8 cellular contexts compared by ENCODE assay signal in genomic region chr1:28668191-28668955, GRCh38. TPM values are rescaled to one million over a fixed set of nuclear protein-coding genes. Genes with fewer than 3 reads are reported as not detected.
DNase-seq lines count a peak whose midpoint lies in the region; ATAC-seq and TF ChIP-seq lines count a peak whose summit lies in the region.

Gene GMEB1, plus strand, starts transcription at chr1:28668784. Its CDS starts 14,829 bp downstream, at chr1:28683613.

- H2BK15ac ChIP-seq in mesenchymal stem cell (ENCODE audit: low read depth, poor library complexity, severe bottlenecking), result peak within 1 kb of the TSS; percentile 66

- intact Hi-C loops in CD8-positive, alpha-beta T cell (cut with DNase I, micrococcal nuclease), result loop anchor here (1.0 to 5.0 kb wide), 9 partner anchors 20 to 512 kb away; partner anchors contain the start of genes MED18 (in 1 of the 2), RNU11 (in 1 of the 2), SRSF4 (in 1 of the 2) and TAF12 (in 1 of the 2)

- peak within 1 kb of the TSS; percentile 81 for H3K27ac ChIP-seq in CD8-positive, alpha-beta T cell (ENCODE audit: low read depth, low read length)
- peak within 1 kb of the TSS; percentile 97 for H3K27ac ChIP-seq in mesenchymal stem cell (ENCODE audit: low read length, poor library complexity, severe bottlenecking)

- peak; percentile 66 to 90 (median 82) for DNase-seq in CD8-positive, alpha-beta T cell
- DNase-seq in HT-29 (ENCODE audit: low spot score) (peak; percentile 90), NOMO-1 treated with DMSO at 0.1 percent for 48 hours (lab: John Stamatoyannopoulos, UW; ENCODE audit: unreplicated experiment) (peak; percentile 71), mesenchymal stem cell (peak; percentile 86)
- DNase-seq in activated CD8-positive, alpha-beta memory T cell treated with anti-CD3 and anti-CD28 coated beads, Interleukin-2, amount 10 ng/mL, durations not matched to agents 7 days and 5 days, result peak; percentile 92
- DNase-seq in effector memory CD8-positive, alpha-beta T cell, result peak; percentile 73 to 81 (median 75)
- peak; percentile 73 for DNase-seq in stimulated activated CD8-positive, alpha-beta memory T cell treated with anti-CD3 and anti-CD28 coated beads, Interleukin-12 subunit alpha, Interleukin-12 subunit beta, amount 100 ng/mL, for 1 hour (ENCODE audit: low read depth)

- POLR2A ChIA-PET in CD8-positive, alpha-beta T cell (lab: Charles Lee), result interaction anchor here (0.7 to 4.6 kb wide), 13 partner anchors 8 to 513 kb away, joined by 3 to 76 read pairs (median 5); partner anchors contain the start of genes RCC1, RNU11, SRSF4 and TAF12

- H3K14ac ChIP-seq in mesenchymal stem cell (ENCODE audit: low read length in 2 of 2), result peak within 1 kb of the TSS in 1 of 2 experiments; percentile 18

- no peak within 1 kb of the TSS for H2AK5ac ChIP-seq in mesenchymal stem cell (ENCODE audit: low read length, severe bottlenecking)

- no peak for TF ChIP-seq CTCF in CD8-positive, alpha-beta T cell (IDR thresholded peaks at IDR 0.05)

- CTCF ChIA-PET in CD8-positive, alpha-beta T cell (lab: Charles Lee), result interaction anchor here (1.0 to 3.6 kb wide), 3 partner anchors 20 to 68 kb away, joined by 3 to 23 read pairs (median 7); partner anchors contain the start of genes RNU11, TAF12 and YTHDF2
- CTCF ChIA-PET in activated CD8-positive, alpha-beta memory T cell treated with anti-CD3 and anti-CD28 coated beads, Interleukin-2, amount 10 ng/mL, durations not matched to agents 7 days and 5 days (lab: Charles Lee), result interaction anchor here (0.7 to 2.7 kb wide), 9 partner anchors 20 to 420 kb away, joined by 3 to 29 read pairs (median 3); partner anchors contain the start of genes RNU11, TAF12 and YTHDF2

- H3K9me3 ChIP-seq in CD8-positive, alpha-beta T cell (ENCODE audit: low read length), result no peaks in the 10 kb centered on the region
- H3K9me3 ChIP-seq in mesenchymal stem cell (ENCODE audit: control insufficient read depth, low read length), result no peaks in the 10 kb centered on the region

- H2BK12ac ChIP-seq in mesenchymal stem cell (ENCODE audit: low read length in 2 of 2), result no peak within 1 kb of the TSS

- 9% methylated on average over 9 of the region's 57 CpGs for WGBS in mesenchymal stem cell

- peaks cover 9% of the 10 kb centered on the region for H3K4me1 ChIP-seq in CD8-positive, alpha-beta T cell (ENCODE audit: insufficient read depth, low read length)
- peaks cover 7% of the 10 kb centered on the region for H3K4me1 ChIP-seq in mesenchymal stem cell (ENCODE audit: control insufficient read depth, insufficient read depth, low read depth, low read length)

- peak within 1 kb of the TSS; percentile 61 for H2BK120ac ChIP-seq in mesenchymal stem cell (ENCODE audit: low read depth, low read length)

- ATAC-seq in CD8-positive, alpha-beta T cell, result peak; percentile 61
- peak; percentile 51 for ATAC-seq in GM19468 (IDR thresholded peaks at IDR 0.05; ENCODE audit: extremely low read depth, unreplicated experiment)
- peak; percentile 75 for ATAC-seq in activated CD8-positive, alpha-beta memory T cell treated with anti-CD3 and anti-CD28 coated beads, Interleukin-2, amount 10 ng/mL, durations not matched to agents 7 days and 5 days
- ATAC-seq in effector memory CD8-positive, alpha-beta T cell (replicated peaks), result peak; percentile 76

- H3K4ac ChIP-seq in mesenchymal stem cell (ENCODE audit: low read depth in 1 of 2, low read length in 2 of 2), result peak within 1 kb of the TSS; percentile 37 to 79

- peak within 1 kb of the TSS; percentile 83 for H3K4me3 ChIP-seq in CD8-positive, alpha-beta T cell (ENCODE audit: low read depth, low read length)
- peak within 1 kb of the TSS; percentile 65 to 94 for H3K4me3 ChIP-seq in mesenchymal stem cell (ENCODE audit: insufficient read depth in 1 of 2, low read depth in 1 of 2, low read length in 2 of 2)

- peak within 1 kb of the TSS; percentile 97 for H3K27ac Mint-ChIP-seq in CD8-positive, alpha-beta T cell
- H3K27ac Mint-ChIP-seq in activated CD8-positive, alpha-beta memory T cell treated with anti-CD3 and anti-CD28 coated beads, Interleukin-2, amount 10 ng/mL, durations not matched to agents 7 days and 5 days, result peak within 1 kb of the TSS; percentile 99
- peak within 1 kb of the TSS; percentile 95 to 96 for H3K27ac Mint-ChIP-seq in effector memory CD8-positive, alpha-beta T cell

- peaks cover 4% of the 10 kb centered on the region for H3K79me1 ChIP-seq in mesenchymal stem cell (replicated peaks; ENCODE audit: low read length, poor library complexity, severe bottlenecking)

- H3K9me3 Mint-ChIP-seq in CD8-positive, alpha-beta T cell, result no peaks in the 10 kb centered on the region
- no peaks in the 10 kb centered on the region for H3K9me3 Mint-ChIP-seq in activated CD8-positive, alpha-beta memory T cell treated with anti-CD3 and anti-CD28 coated beads, Interleukin-2, amount 10 ng/mL, durations not matched to agents 7 days and 5 days (ENCODE audit: low read depth)
- H3K9me3 Mint-ChIP-seq in effector memory CD8-positive, alpha-beta T cell, result no peaks in the 10 kb centered on the region

- peak within 1 kb of the TSS; percentile 50 for H4K91ac ChIP-seq in mesenchymal stem cell (ENCODE audit: low read length)

- peak within 1 kb of the TSS; percentile 81 for H2AFZ ChIP-seq in mesenchymal stem cell (ENCODE audit: low read depth, low read length)

- H3K4me1 Mint-ChIP-seq in CD8-positive, alpha-beta T cell (ENCODE audit: low read depth), result peaks cover 22% of the 10 kb centered on the region
- peaks cover 14% of the 10 kb centered on the region for H3K4me1 Mint-ChIP-seq in activated CD8-positive, alpha-beta memory T cell treated with anti-CD3 and anti-CD28 coated beads, Interleukin-2, amount 10 ng/mL, durations not matched to agents 7 days and 5 days
- H3K4me1 Mint-ChIP-seq in effector memory CD8-positive, alpha-beta T cell (ENCODE audit: low read depth in 2 of 2), result peaks cover 11% of the 10 kb centered on the region in 2 donors

- H4K8ac ChIP-seq in mesenchymal stem cell (ENCODE audit: low read length), result peak within 1 kb of the TSS; percentile 45

- no peaks in the 10 kb centered on the region for H3K36me3 ChIP-seq in CD8-positive, alpha-beta T cell (ENCODE audit: insufficient read depth, low read length)
- no peaks in the 10 kb centered on the region for H3K36me3 ChIP-seq in mesenchymal stem cell (ENCODE audit: control insufficient read depth in 1 of 2, insufficient read depth in 2 of 2, low read depth in 1 of 2, low read length in 2 of 2)

- peak within 1 kb of the TSS; percentile 77 for H2BK5ac ChIP-seq in mesenchymal stem cell (ENCODE audit: low read depth, low read length, poor library complexity, severe bottlenecking)

- peaks cover 8% of the 10 kb centered on the region for H3K36me3 Mint-ChIP-seq in CD8-positive, alpha-beta T cell
- H3K36me3 Mint-ChIP-seq in activated CD8-positive, alpha-beta memory T cell treated with anti-CD3 and anti-CD28 coated beads, Interleukin-2, amount 10 ng/mL, durations not matched to agents 7 days and 5 days, result peaks cover 6% of the 10 kb centered on the region
- H3K36me3 Mint-ChIP-seq in effector memory CD8-positive, alpha-beta T cell (ENCODE audit: insufficient read depth), result peaks cover 40% of the 10 kb centered on the region

- H3K4me3 Mint-ChIP-seq in CD8-positive, alpha-beta T cell, result peak within 1 kb of the TSS; percentile 92
- H3K4me3 Mint-ChIP-seq in activated CD8-positive, alpha-beta memory T cell treated with anti-CD3 and anti-CD28 coated beads, Interleukin-2, amount 10 ng/mL, durations not matched to agents 7 days and 5 days, result peak within 1 kb of the TSS; percentile 95
- H3K4me3 Mint-ChIP-seq in effector memory CD8-positive, alpha-beta T cell, result peak within 1 kb of the TSS; percentile 93

- H3K27me3 ChIP-seq in CD8-positive, alpha-beta T cell (ENCODE audit: insufficient read depth, low read length), result no peaks in the 10 kb centered on the region
- H3K27me3 ChIP-seq in mesenchymal stem cell (ENCODE audit: control insufficient read depth in 1 of 2, insufficient read depth in 1 of 2, low read length in 2 of 2), result no peaks in the 10 kb centered on the region

- peak within 1 kb of the TSS; percentile 75 for H3K4me2 ChIP-seq in mesenchymal stem cell (ENCODE audit: low read length, poor library complexity, severe bottlenecking)

- no peak within 1 kb of the TSS for H3K23ac ChIP-seq in mesenchymal stem cell (ENCODE audit: low read length in 2 of 2)

- no peaks in the 10 kb centered on the region for H3K27me3 Mint-ChIP-seq in CD8-positive, alpha-beta T cell (ENCODE audit: low read depth)
- no peaks in the 10 kb centered on the region for H3K27me3 Mint-ChIP-seq in activated CD8-positive, alpha-beta memory T cell treated with anti-CD3 and anti-CD28 coated beads, Interleukin-2, amount 10 ng/mL, durations not matched to agents 7 days and 5 days
- no peaks in the 10 kb centered on the region for H3K27me3 Mint-ChIP-seq in effector memory CD8-positive, alpha-beta T cell

- peak within 1 kb of the TSS; percentile 79 to 99 for H3K18ac ChIP-seq in mesenchymal stem cell (ENCODE audit: low read depth in 1 of 2, low read length in 2 of 2)

- H3K9ac ChIP-seq in mesenchymal stem cell (ENCODE audit: low read length), result peak within 1 kb of the TSS; percentile 99

RNA-seq across cellular contexts. Expression of gene GMEB1, which starts in this region (rescaled TPM):
- total RNA-seq in CD8-positive, alpha-beta T cell, result 10 to 100 TPM; 12.9 to 13.6 TPM
- total RNA-seq in HT-29 (2014; rRNA removed; shearing (Covaris generic)), result 6.2 and 9.2 TPM in 2 replicates
- total RNA-seq in activated CD8-positive, alpha-beta memory T cell treated with anti-CD3 and anti-CD28 coated beads, Interleukin-2, amount 10 ng/mL, durations not matched to agents 7 days and 5 days, result 10 to 100 TPM; 33.0 to 38.2 TPM
- polyA plus RNA-seq in mesenchymal stem cell (2013, experiment 1 of 2), result 7.2 TPM
- polyA plus RNA-seq in mesenchymal stem cell (2013, experiment 2 of 2), result 7.4 TPM

Comparison
In these comparisons a context has a peak if more than half of its experiments do, and no peak if none do; other contexts are left out.
1. Peak in every context shown above with its lines: DNase-seq, ATAC-seq, H3K4me3 ChIP-seq and H3K27ac ChIP-seq.